10 cellular contexts compared by ENCODE assay signal in the genomic region with DNA sequence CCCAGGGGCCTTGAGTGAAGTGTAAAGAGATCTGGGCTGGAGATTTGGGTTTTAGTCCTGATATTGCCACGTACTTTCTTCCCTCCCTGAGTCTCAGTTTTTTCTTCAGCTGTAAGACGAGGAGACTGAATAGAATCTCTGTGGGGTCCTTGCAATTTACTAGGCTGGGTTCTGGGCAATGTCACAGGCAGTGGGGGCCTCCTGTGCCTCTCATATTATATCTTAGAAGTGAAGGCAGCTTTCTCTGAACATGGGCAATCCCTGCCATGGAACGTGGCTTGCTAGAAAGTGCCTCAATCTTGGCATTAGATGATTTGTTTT.
DNase-seq lines count a peak whose midpoint lies in the region; ATAC-seq, FAIRE-seq and TF ChIP-seq lines count a peak whose summit lies in the region.
"Had no signal": no experiment of that assay in that cellular context is flagged by ENCODE, and none has a peak within 500 bp of the region (broad histone marks: within the 10 kb centered on the region; RNA-seq: fewer than 3 reads in every experiment).

No MANE protein-coding gene starts in this region.

- peaks cover 0 to 3% (median 0%) of the 10 kb centered on the region in 7 donors for H3K9me3 Mint-ChIP-seq in CD14-positive monocyte
- no peaks in the 10 kb centered on the region for H3K9me3 Mint-ChIP-seq in dendritic cell treated with granulocyte-macrophage colony-stimulating factor and Interleukin-4, amounts not matched to agents 40 ng/mL and 50 ng/mL, for 4 days
- H3K9me3 Mint-ChIP-seq in activated CD8-positive, alpha-beta T cell treated with anti-CD3 and anti-CD28 coated beads for 36 hours: no peaks in the 10 kb centered on the region
- H3K9me3 Mint-ChIP-seq: activated T-cell treated with anti-CD3 and anti-CD28 coated beads, Interleukin-2, amount 50 U/mL, for 72 hours had no signal

- H3K36me3 ChIP-seq in KOPT-K1 (ENCODE audit: insufficient read depth, low read length) (no peaks in the 10 kb centered on the region), pancreas (no peaks in the 10 kb centered on the region)

- POLR2A ChIA-PET in activated CD8-positive, alpha-beta T cell treated with anti-CD3 and anti-CD28 coated beads for 36 hours (lab: Charles Lee): interaction anchor here (1.3 kb wide), 1 partner anchor 11 kb away, joined by 4 read pairs; no protein-coding TSS in a partner anchor

- FAIRE-seq in pancreas (lab: Jason Lieb, UNC): no peak

- CTCF ChIA-PET in activated CD8-positive, alpha-beta T cell treated with anti-CD3 and anti-CD28 coated beads for 36 hours (lab: Charles Lee): interaction anchor here (8.4 kb wide), 1 partner anchor 14 kb away, joined by 42 read pairs; no protein-coding TSS in a partner anchor

- 15 to 26% methylated on average over 3 of the region's 3 CpGs for WGBS in pancreas, 2 donors

- H3K27ac ChIP-seq in KOPT-K1 (ENCODE audit: low read depth, low read length, poor library complexity, severe bottlenecking) (peak overlapping the region; percentile 56), pancreas (peak overlapping the region; percentile 71 to 88 (median 78))

- no peaks in the 10 kb centered on the region for H3K27me3 ChIP-seq in pancreas

- ATAC-seq in pancreas (peak in 1 of 4 donors; percentile 18), GM18868 (IDR thresholded peaks at IDR 0.05; ENCODE audit: unreplicated experiment) (no peak)
- ATAC-seq in activated CD8-positive, alpha-beta T cell treated with anti-CD3 and anti-CD28 coated beads for 36 hours: no peak
- ATAC-seq: activated T-cell treated with anti-CD3 and anti-CD28 coated beads, Interleukin-2, amount 50 U/mL, for 72 hours had no signal

- peak overlapping the region in 1 of 4 donors; percentile 18 for H3K4me3 ChIP-seq in pancreas

- peak overlapping the region; percentile 87 to 96 (median 91) for H3K27ac Mint-ChIP-seq in CD14-positive monocyte
- peak overlapping the region; percentile 92 for H3K27ac Mint-ChIP-seq in dendritic cell treated with granulocyte-macrophage colony-stimulating factor and Interleukin-4, amounts not matched to agents 40 ng/mL and 50 ng/mL, for 4 days
- H3K27ac Mint-ChIP-seq in activated CD8-positive, alpha-beta T cell treated with anti-CD3 and anti-CD28 coated beads for 36 hours: no peak overlapping the region
- H3K27ac Mint-ChIP-seq: activated T-cell treated with anti-CD3 and anti-CD28 coated beads, Interleukin-2, amount 50 U/mL, for 72 hours had no signal

- H3K4me1 Mint-ChIP-seq in CD14-positive monocyte: peaks cover 43% of the 10 kb centered on the region
- H3K4me1 Mint-ChIP-seq in dendritic cell treated with granulocyte-macrophage colony-stimulating factor and Interleukin-4, amounts not matched to agents 40 ng/mL and 50 ng/mL, for 4 days (ENCODE audit: low read depth): peaks cover 59% of the 10 kb centered on the region
- H3K4me1 Mint-ChIP-seq in activated CD8-positive, alpha-beta T cell treated with anti-CD3 and anti-CD28 coated beads for 36 hours (ENCODE audit: low read depth): peaks cover 50% of the 10 kb centered on the region

- H3K27me3 Mint-ChIP-seq in CD14-positive monocyte (ENCODE audit: low read depth in 3 of 3): peaks cover 0 to 2% (median 0%) of the 10 kb centered on the region in 3 donors
- H3K27me3 Mint-ChIP-seq in dendritic cell treated with granulocyte-macrophage colony-stimulating factor and Interleukin-4, amounts not matched to agents 40 ng/mL and 50 ng/mL, for 4 days: no peaks in the 10 kb centered on the region
- no peaks in the 10 kb centered on the region for H3K27me3 Mint-ChIP-seq in activated CD8-positive, alpha-beta T cell treated with anti-CD3 and anti-CD28 coated beads for 36 hours

- H3K4me1 ChIP-seq in pancreas: peaks cover 5 to 35% (median 31%) of the 10 kb centered on the region in 3 donors

- intact Hi-C loops in CD14-positive monocyte (cut with micrococcal nuclease): no loop called here
- intact Hi-C loops in dendritic cell treated with granulocyte-macrophage colony-stimulating factor and Interleukin-4, amounts not matched to agents 40 ng/mL and 50 ng/mL, for 4 days (cut with micrococcal nuclease): loop anchor here (5.0 kb wide), 1 partner anchor 56 kb away; no protein-coding TSS in a partner anchor
- intact Hi-C loops in pancreas (cut with DNase I): no loop called here
- intact Hi-C loops in activated CD8-positive, alpha-beta T cell treated with anti-CD3 and anti-CD28 coated beads for 36 hours (cut with micrococcal nuclease): no loop called here

- H3K36me3 Mint-ChIP-seq in CD14-positive monocyte: no peaks in the 10 kb centered on the region
- no peaks in the 10 kb centered on the region for H3K36me3 Mint-ChIP-seq in dendritic cell treated with granulocyte-macrophage colony-stimulating factor and Interleukin-4, amounts not matched to agents 40 ng/mL and 50 ng/mL, for 4 days (ENCODE audit: low read depth)
- no peaks in the 10 kb centered on the region for H3K36me3 Mint-ChIP-seq in activated CD8-positive, alpha-beta T cell treated with anti-CD3 and anti-CD28 coated beads for 36 hours (ENCODE audit: low read depth)

- no peaks in the 10 kb centered on the region for H3K9me3 ChIP-seq in KOPT-K1 (ENCODE audit: insufficient read depth, low read length, poor library complexity, severe bottlenecking)
- no peaks in the 10 kb centered on the region for H3K9me3 ChIP-seq in pancreas

- TF ChIP-seq CTCF in CD14-positive monocyte (IDR thresholded peaks at IDR 0.05) (no peak), pancreas (IDR thresholded peaks at IDR 0.05) (no peak)
- TF ChIP-seq CTCF in activated CD8-positive, alpha-beta T cell treated with anti-CD3 and anti-CD28 coated beads for 36 hours (IDR thresholded peaks at IDR 0.05): no peak

- H3K4me3 Mint-ChIP-seq in CD14-positive monocyte: peak overlapping the region; percentile 13 to 78
- H3K4me3 Mint-ChIP-seq in dendritic cell treated with granulocyte-macrophage colony-stimulating factor and Interleukin-4, amounts not matched to agents 40 ng/mL and 50 ng/mL, for 4 days: peak overlapping the region; percentile 39
- no peak overlapping the region for H3K4me3 Mint-ChIP-seq in activated CD8-positive, alpha-beta T cell treated with anti-CD3 and anti-CD28 coated beads for 36 hours

- DNase-seq in CD14-positive monocyte (ENCODE audit: low spot score) (no peak), pancreas (no peak), T-helper 2 cell (no peak), HPDE6-E6E7 (ENCODE audit: extremely low spot score) (no peak)
- no peak for DNase-seq in activated CD8-positive, alpha-beta T cell treated with anti-CD3 and anti-CD28 coated beads for 36 hours
- DNase-seq: activated T-cell treated with anti-CD3 and anti-CD28 coated beads, Interleukin-2, amount 50 U/mL, for 72 hours; effector memory CD4-positive, alpha-beta T cell had no signal
